Comparison of ENCODE assay signal across 15 cellular contexts in the genomic region with DNA sequence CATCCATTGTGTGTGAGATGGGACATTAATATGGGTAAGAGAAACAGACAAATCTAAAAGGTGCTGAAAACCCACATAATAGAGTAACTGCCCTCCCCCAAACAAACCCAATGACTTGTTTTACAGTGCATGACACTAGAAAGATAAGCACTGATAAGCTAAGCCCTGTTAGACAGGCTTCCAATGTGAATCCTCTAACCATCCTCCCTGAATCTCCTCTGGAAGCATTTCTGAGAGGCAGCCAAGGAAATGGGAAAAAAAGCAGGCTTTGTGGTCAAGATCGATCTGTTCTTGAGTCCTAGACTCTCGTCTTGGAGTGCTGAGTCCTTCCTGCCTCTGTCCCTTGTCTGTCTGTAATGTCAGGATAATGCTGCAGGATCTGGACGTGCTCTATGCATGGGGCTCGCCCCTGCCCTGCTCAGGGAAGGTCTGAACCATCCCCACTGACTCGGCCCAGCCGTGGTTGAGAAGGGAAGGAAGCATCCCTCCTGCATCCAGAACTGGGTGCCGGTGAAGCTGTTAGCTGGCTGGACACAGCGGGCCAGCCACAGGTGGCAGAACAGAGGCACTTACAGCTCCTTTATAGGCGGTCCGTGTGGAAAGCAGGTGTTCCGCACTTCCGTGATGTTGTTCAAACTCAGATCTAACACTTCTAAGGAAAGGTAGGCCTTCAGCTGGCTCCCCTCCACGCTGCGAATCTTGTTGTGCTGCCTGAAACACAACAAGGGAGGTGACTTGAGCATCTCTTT.
DNase-seq lines count a peak whose midpoint lies in the region; ATAC-seq and TF ChIP-seq lines count a peak whose summit lies in the region.
"Had no signal": no experiment of that assay in that cellular context is flagged by ENCODE, and none has a peak within 500 bp of the region (broad histone marks: within the 10 kb centered on the region; RNA-seq: fewer than 3 reads in every experiment).

No MANE protein-coding gene starts in this region.

- ATAC-seq in HG03378 (IDR thresholded peaks at IDR 0.05; ENCODE audit: unreplicated experiment): no peak
- ATAC-seq: Panc1 had no signal

- H3K36me3 ChIP-seq in BLaER1 treated with 17β-estradiol and CSF1 and Interleukin-3, amounts not matched to agents 10 nM and 100 nM: peaks cover 8 to 94% (median 65%) of the 10 kb centered on the region in 11 experiments; a peak in 21 of 22 replicates
- peaks cover 0 to 31% (median 19%) of the 10 kb centered on the region in 4 donors for H3K36me3 ChIP-seq in esophagus muscularis mucosa
- H3K36me3 ChIP-seq in neural progenitor cell: peaks cover 21% of the 10 kb centered on the region

- H3K4me3 Mint-ChIP-seq in neural progenitor cell: no peak overlapping the region

- H3F3A ChIP-seq in neural progenitor cell (ENCODE audit: low read depth): peaks cover 25% of the 10 kb centered on the region

- H3K27ac Mint-ChIP-seq in neural progenitor cell: no peak overlapping the region

- TF ChIP-seq EP300 in esophagus muscularis mucosa (IDR thresholded peaks at IDR 0.05): no peak

- DNase-seq in NCI-H510A treated with DMSO at 0.1 percent for 48 hours (lab: John Stamatoyannopoulos, UW): peak; percentile 23
- DNase-seq in esophagus muscularis mucosa (ENCODE audit: extremely low spot score): no peak
- DNase-seq in neural progenitor cell (ENCODE audit: low spot score): no peak
- DNase-seq in SKM-1 treated with dmso at 0.1 percent for 144 hours (lab: John Stamatoyannopoulos, UW; ENCODE audit: unreplicated experiment): no peak
- no peak for DNase-seq in stimulated activated naive CD4-positive, alpha-beta T cell (lab: John Stamatoyannopoulos, UW)
- DNase-seq in DMS53 treated with DMSO at 0.1 percent for 48 hours (lab: John Stamatoyannopoulos, UW; ENCODE audit: unreplicated experiment): no peak
- DNase-seq: amygdala; effector memory CD4-positive, alpha-beta T cell; NCI-H1436 treated with DMSO at 0.1 percent for 48 hours; T-helper 1 cell; thyroid gland had no signal

- peaks cover 5 to 85% (median 80%) of the 10 kb centered on the region in 10 experiments for H3K4me1 ChIP-seq in BLaER1 treated with 17β-estradiol and CSF1 and Interleukin-3, amounts not matched to agents 10 nM and 100 nM
- H3K4me1 ChIP-seq in esophagus muscularis mucosa (peaks cover 59 to 91% (median 86%) of the 10 kb centered on the region in 4 donors), neural progenitor cell (peaks cover 23% of the 10 kb centered on the region)

- H3K79me2 ChIP-seq in neural progenitor cell (ENCODE audit: low read depth): peaks cover 99% of the 10 kb centered on the region

- H3K9me3 Mint-ChIP-seq in neural progenitor cell: peaks cover 28% of the 10 kb centered on the region

- 65% methylated on average over 13 of the region's 14 CpGs for WGBS in esophagus muscularis mucosa

- H4K20me1 ChIP-seq in BLaER1 treated with 17β-estradiol and CSF1 and Interleukin-3, amounts not matched to agents 10 nM and 100 nM: peaks cover 0 to 75% (median 34%) of the 10 kb centered on the region in 11 experiments; a peak in 11 of 22 replicates
- H4K20me1 ChIP-seq in neural progenitor cell (ENCODE audit: low read depth): peaks cover 86% of the 10 kb centered on the region

- intact Hi-C loops in esophagus muscularis mucosa (cut with DNase I): no loop called here

- H2AFZ ChIP-seq in neural progenitor cell (replicated peaks): no peak overlapping the region

- TF ChIP-seq CTCF in esophagus muscularis mucosa (IDR thresholded peaks at IDR 0.05): no peak
- TF ChIP-seq CTCF in neural progenitor cell (IDR thresholded peaks at IDR 0.05): no peak

- H3K27me3 Mint-ChIP-seq in neural progenitor cell (ENCODE audit: insufficient read depth, low read depth): peaks cover 8% of the 10 kb centered on the region

- peak overlapping the region in 10 of 11 experiments; percentile 1 to 97 (median 51); a peak in 18 of 22 replicates for H3K4me2 ChIP-seq in BLaER1 treated with 17β-estradiol and CSF1 and Interleukin-3, amounts not matched to agents 10 nM and 100 nM
- H3K4me2 ChIP-seq in neural progenitor cell: no peak overlapping the region
- H3K4me2 ChIP-seq: KMS-11 had no signal

- H3K4me1 Mint-ChIP-seq in neural progenitor cell: peaks cover 21% of the 10 kb centered on the region

- no peak for TF ChIP-seq POLR2A in esophagus muscularis mucosa (IDR thresholded peaks at IDR 0.05; ENCODE audit: low read depth)

- no peak overlapping the region for H3K4me3 ChIP-seq in BLaER1 treated with 17β-estradiol and CSF1 and Interleukin-3, amounts not matched to agents 10 nM and 100 nM
- H3K4me3 ChIP-seq in esophagus muscularis mucosa: no peak overlapping the region
- no peak overlapping the region for H3K4me3 ChIP-seq in neural progenitor cell
- H3K4me3 ChIP-seq: thyroid gland had no signal

- H3K27me3 ChIP-seq in BLaER1 treated with 17β-estradiol and CSF1 and Interleukin-3, amounts not matched to agents 10 nM and 100 nM: no peaks in the 10 kb centered on the region
- no peaks in the 10 kb centered on the region for H3K27me3 ChIP-seq in esophagus muscularis mucosa
- H3K27me3 ChIP-seq in neural progenitor cell: no peaks in the 10 kb centered on the region
- H3K27me3 ChIP-seq: thyroid gland had no signal

- H3K9ac ChIP-seq in BLaER1 treated with 17β-estradiol and CSF1 and Interleukin-3, amounts not matched to agents 10 nM and 100 nM: no peak overlapping the region; a peak in 1 of 22 replicates
- H3K9ac ChIP-seq in neural progenitor cell: no peak overlapping the region
- H3K9ac ChIP-seq: KMS-11 had no signal

- peak overlapping the region in 1 of 11 experiments; percentile 11; a peak in 1 of 22 replicates for H3K27ac ChIP-seq in BLaER1 treated with 17β-estradiol and CSF1 and Interleukin-3, amounts not matched to agents 10 nM and 100 nM
- H3K27ac ChIP-seq in esophagus muscularis mucosa (replicated peaks in 1 of 4) (peak overlapping the region; percentile 73 to 86 (median 78)), neural progenitor cell (peak overlapping the region; percentile 49)
- H3K27ac ChIP-seq: KMS-11, thyroid gland had no signal

- peaks cover 53% of the 10 kb centered on the region for H3K36me3 Mint-ChIP-seq in neural progenitor cell

- H3K9me3 ChIP-seq in BLaER1 treated with 17β-estradiol and CSF1 and Interleukin-3, amounts not matched to agents 10 nM and 100 nM (replicated peaks in 1 of 11): peaks cover 17 to 33% (median 28%) of the 10 kb centered on the region in 11 experiments
- H3K9me3 ChIP-seq in esophagus muscularis mucosa (peaks cover 0 to under 1% (median 0%) of the 10 kb centered on the region in 4 donors), neural progenitor cell (ENCODE audit: low read depth) (no peaks in the 10 kb centered on the region)
- H3K9me3 ChIP-seq: thyroid gland had no signal
